In the genomic region with DNA sequence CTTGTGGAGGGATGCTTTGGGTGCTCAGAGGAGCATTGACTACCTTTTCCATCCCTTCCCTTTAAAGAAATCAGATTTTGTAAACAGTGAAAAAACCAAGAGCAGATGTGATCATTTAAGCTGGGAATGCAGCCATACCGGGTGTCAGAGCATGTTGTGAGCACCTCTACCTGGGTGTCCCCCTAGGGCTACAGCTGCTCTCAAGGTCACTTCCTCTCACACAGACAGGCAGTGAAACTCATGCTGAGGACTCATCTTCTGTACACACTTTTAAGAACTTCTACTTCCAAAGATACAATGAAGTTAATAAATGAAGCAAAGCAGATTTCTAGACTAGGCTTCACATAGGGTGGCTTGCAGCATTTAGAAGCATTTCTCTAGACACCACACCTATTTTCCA, we compare ENCODE assay signal across 18 cellular contexts. TPM values are rescaled to one million over a fixed set of nuclear protein-coding genes. Genes with fewer than 3 reads are reported as not detected.
DNase-seq lines count a peak whose midpoint lies in the region; ATAC-seq, FAIRE-seq and TF ChIP-seq lines count a peak whose summit lies in the region.
"Had no signal": no experiment of that assay in that cellular context is flagged by ENCODE, and none has a peak within 500 bp of the region (broad histone marks: within the 10 kb centered on the region; RNA-seq: fewer than 3 reads in every experiment).

No MANE protein-coding gene starts in this region.

- H3K27ac Mint-ChIP-seq in GM23338, result no peak overlapping the region
- no peak overlapping the region for H3K27ac Mint-ChIP-seq in T-helper 2 cell treated with Interferon-gamma antibody and Interleukin-4, amounts not matched to agents 5 μg/mL and 100 μg/mL, for 36 hours
- H3K27ac Mint-ChIP-seq: activated CD4-positive, alpha-beta memory T cell treated with anti-CD3 and anti-CD28 coated beads for 36 hours; CD4-positive, alpha-beta T cell had no signal

- H3K79me2 ChIP-seq in GM23338 (replicated peaks; ENCODE audit: insufficient read depth), result no peaks in the 10 kb centered on the region

- H3K4me2 ChIP-seq in GM23338, result no peak overlapping the region

- H3K4me3 ChIP-seq in GM23338 (no peak overlapping the region), SJSA1 (no peak overlapping the region), pancreas (no peak overlapping the region)
- H3K4me3 ChIP-seq: breast epithelium, mucosa of descending colon had no signal

- peaks cover 13% of the 10 kb centered on the region; the same call in 1 of the 3 replicates for H3K36me3 Mint-ChIP-seq in GM23338 (ENCODE audit: low read depth)
- no peaks in the 10 kb centered on the region for H3K36me3 Mint-ChIP-seq in T-helper 2 cell treated with Interferon-gamma antibody and Interleukin-4, amounts not matched to agents 5 μg/mL and 100 μg/mL, for 36 hours (ENCODE audit: low read depth)

- H2AFZ ChIP-seq in GM23338, result no peak overlapping the region

- peaks cover under 1% of the 10 kb centered on the region for H3K27me3 Mint-ChIP-seq in GM23338 (ENCODE audit: insufficient read depth, low read depth, poor library complexity)
- no peaks in the 10 kb centered on the region for H3K27me3 Mint-ChIP-seq in T-helper 2 cell treated with Interferon-gamma antibody and Interleukin-4, amounts not matched to agents 5 μg/mL and 100 μg/mL, for 36 hours (ENCODE audit: low read depth)
- H3K27me3 Mint-ChIP-seq: activated CD4-positive, alpha-beta memory T cell treated with anti-CD3 and anti-CD28 coated beads for 36 hours; CD4-positive, alpha-beta T cell had no signal

- H3K4me3 Mint-ChIP-seq in GM23338, result no peak overlapping the region
- no peak overlapping the region for H3K4me3 Mint-ChIP-seq in T-helper 2 cell treated with Interferon-gamma antibody and Interleukin-4, amounts not matched to agents 5 μg/mL and 100 μg/mL, for 36 hours
- H3K4me3 Mint-ChIP-seq: activated CD4-positive, alpha-beta memory T cell treated with anti-CD3 and anti-CD28 coated beads for 36 hours; CD4-positive, alpha-beta T cell had no signal

- H3K27me3 ChIP-seq in GM23338 (ENCODE audit: insufficient read depth) (no peaks in the 10 kb centered on the region), SJSA1 (replicated peaks) (no peaks in the 10 kb centered on the region), pancreas (no peaks in the 10 kb centered on the region)
- H3K27me3 ChIP-seq: breast epithelium had no signal

- H3K4me1 Mint-ChIP-seq in GM23338, result peaks cover 14% of the 10 kb centered on the region
- no peaks in the 10 kb centered on the region for H3K4me1 Mint-ChIP-seq in T-helper 2 cell treated with Interferon-gamma antibody and Interleukin-4, amounts not matched to agents 5 μg/mL and 100 μg/mL, for 36 hours (ENCODE audit: low read depth)

- TF ChIP-seq CTCF in GM23338 (conservative IDR thresholded peaks at IDR 0.05; ENCODE audit: low read depth in 2 of 2), result no peak
- TF ChIP-seq CTCF in pancreas (IDR thresholded peaks at IDR 0.05), result no peak

- H3K9me3 Mint-ChIP-seq in GM23338, result no peaks in the 10 kb centered on the region
- H3K9me3 Mint-ChIP-seq in T-helper 2 cell treated with Interferon-gamma antibody and Interleukin-4, amounts not matched to agents 5 μg/mL and 100 μg/mL, for 36 hours, result no peaks in the 10 kb centered on the region
- H3K9me3 Mint-ChIP-seq: activated CD4-positive, alpha-beta memory T cell treated with anti-CD3 and anti-CD28 coated beads for 36 hours; CD4-positive, alpha-beta T cell had no signal

- H3K27ac ChIP-seq in GM23338 (ENCODE audit: low read depth) (peak overlapping the region; percentile 42; the same call in 1 of the 2 replicates), SJSA1 (peak overlapping the region; percentile 79), pancreas (no peak overlapping the region)
- H3K27ac ChIP-seq: breast epithelium had no signal

- 9 to 25% methylated on average over 1 of the region's 1 CpG for WGBS in pancreas, 2 donors

- no peaks in the 10 kb centered on the region for H3F3A ChIP-seq in GM23338 (replicated peaks; ENCODE audit: low read depth)

- peaks cover 8% of the 10 kb centered on the region; the same call in 1 of the 2 replicates for H3K4me1 ChIP-seq in GM23338 (ENCODE audit: insufficient read depth)
- H3K4me1 ChIP-seq in SJSA1 (replicated peaks), result peaks cover 27% of the 10 kb centered on the region
- H3K4me1 ChIP-seq in pancreas, result no peaks in the 10 kb centered on the region
- H3K4me1 ChIP-seq: breast epithelium had no signal

- ATAC-seq in GM23338 (no peak), esophagus mucosa (peak; percentile 27), pancreas (peak in 3 of 4 donors; percentile 16 to 66 (median 49)), HG03095 (IDR thresholded peaks at IDR 0.05; ENCODE audit: unreplicated experiment) (no peak)
- ATAC-seq: mucosa of descending colon had no signal

- no peak for FAIRE-seq in pancreas (lab: Jason Lieb, UNC)
- FAIRE-seq: G401.6 had no signal

- no peaks in the 10 kb centered on the region for H3K9me2 ChIP-seq in GM23338 (ENCODE audit: insufficient read depth)

- no peaks in the 10 kb centered on the region for H4K20me1 ChIP-seq in GM23338 (replicated peaks; ENCODE audit: insufficient read depth)

- DNase-seq in GM23338 (ENCODE audit: low spot score) (no peak), SJSA1 (ENCODE audit: low read depth in 1 of 2, low spot score in 2 of 2) (peak in 1 of 2 experiments; percentile 10), pancreas (no peak), DMS53 treated with DMSO at 0.1 percent for 48 hours (lab: John Stamatoyannopoulos, UW; ENCODE audit: unreplicated experiment) (no peak)
- no peak for DNase-seq in T-helper 2 cell treated with Interferon-gamma antibody and Interleukin-4, amounts not matched to agents 5 μg/mL and 100 μg/mL, for 36 hours (ENCODE audit: low spot score)
- DNase-seq: activated CD4-positive, alpha-beta memory T cell treated with anti-CD3 and anti-CD28 coated beads for 36 hours; activated effector memory CD4-positive, alpha-beta T cell treated with anti-CD3 and anti-CD28 coated beads, Interleukin-2, amount 50 U/mL, for 16 hours; activated T-cell treated with anti-CD3 and anti-CD28 coated beads for 4 hours; CD4-positive, alpha-beta T cell; mucosa of descending colon; NCI-H1048; NCI-H2029; NCI-H446 treated with DMSO at 0.1 percent for 48 hours; stimulated activated CD4-positive, alpha-beta T cell treated with anti-CD3 and anti-CD28 coated beads, Interleukin-1b, Interleukin-23, amount 100 ng/mL, for 48 hours had no signal

- intact Hi-C loops in pancreas (cut with DNase I), result no loop called here

- H3K36me3 ChIP-seq in GM23338 (ENCODE audit: insufficient read depth) (peaks cover 9% of the 10 kb centered on the region; the same call in 1 of the 2 replicates), SJSA1 (peaks cover 21% of the 10 kb centered on the region), pancreas (peaks cover 0 to 5% (median 0%) of the 10 kb centered on the region in 3 donors)
- H3K36me3 ChIP-seq: breast epithelium had no signal

- H3K9me3 ChIP-seq in SJSA1 (replicated peaks), result no peaks in the 10 kb centered on the region
- H3K9me3 ChIP-seq in pancreas, result no peaks in the 10 kb centered on the region
- H3K9me3 ChIP-seq: breast epithelium, mucosa of descending colon had no signal

TF ChIP-seq in GM23338, 12 proteins besides CTCF, POLR2A, EP300 and RAD21 (continues in another document):
- no peak for TF ChIP-seq ZNF331 (CRISPR knock-in tag; IDR thresholded peaks at IDR 0.05; ENCODE audit: low read depth)
- no peak for TF ChIP-seq EZH2phosphoT487 (IDR thresholded peaks at IDR 0.05; ENCODE audit: unreplicated experiment)
- no peak for TF ChIP-seq NANOG (IDR thresholded peaks at IDR 0.05; ENCODE audit: borderline replicate concordance)
- no peak for TF ChIP-seq CREB1 (CRISPR knock-in tag; IDR thresholded peaks at IDR 0.05; ENCODE audit: low read depth)
- TF ChIP-seq STAT1 (IDR thresholded peaks at IDR 0.05; ENCODE audit: unreplicated experiment), result no peak

RNA-seq across cellular contexts. Expression of gene FRZB, which starts 48.4 kb away (rescaled TPM):
- 0.52 and 1.0 TPM in 2 replicates for total RNA-seq in GM23338 (2014; rRNA removed; shearing (Covaris generic))
- polyA plus RNA-seq in GM23338 (2016; fragmentation: Nextera tagmentation; extraction: Ambion mirVana) (1.2 and 1.5 TPM in 2 replicates), pancreas (1 to 10 TPM in 1 of 2 donors, under 1 TPM in 1; 0.87 to 3.5 TPM)
- 0.03 TPM in 1 of 2 replicates, not detected in the other for total RNA-seq in SJSA1 (2014; rRNA removed; shearing (Covaris generic))
- total RNA-seq in esophagus mucosa (0.32 TPM), pancreas (1 to 10 TPM in 2 of 6 donors, under 1 TPM in 4; 0.35 to 2.2 (median 0.60) TPM)
- total RNA-seq: activated CD4-positive, alpha-beta memory T cell treated with anti-CD3 and anti-CD28 coated beads for 36 hours; CD4-positive, alpha-beta T cell had no signal

Comparison
In these comparisons a context has a peak if more than half of its experiments do, and no peak if none do; other contexts are left out.
1. ATAC-seq: peak in esophagus mucosa (single experiment) and pancreas (3 of 4); none in GM23338 (single experiment) and HG03095 (single experiment).
2. H3K27ac ChIP-seq: peak in GM23338 (single experiment) and SJSA1 (single experiment); none in pancreas (0 of 4).